ENCODE assay signal across 8 cellular contexts in genomic region chr3:52123106-52123708, GRCh38. TPM values are rescaled to one million over a fixed set of nuclear protein-coding genes. Genes with fewer than 3 reads are reported as not detected.
DNase-seq lines count a peak whose midpoint lies in the region; ATAC-seq, FAIRE-seq and TF ChIP-seq lines count a peak whose summit lies in the region.

No MANE protein-coding gene starts in this region.

- H3K9ac ChIP-seq in keratinocyte (ENCODE audit: control insufficient read depth, extremely low read depth, insufficient read depth, low read length), result no peak overlapping the region

- FAIRE-seq in keratinocyte (lab: Jason Lieb, UNC), result peak; percentile 98

- H2AFZ ChIP-seq in keratinocyte (ENCODE audit: control insufficient read depth, low read length), result no peak overlapping the region

- no peaks in the 10 kb centered on the region for H4K20me1 ChIP-seq in keratinocyte (ENCODE audit: control insufficient read depth, extremely low read depth, insufficient read depth, low read length)

- dilution Hi-C loops in keratinocyte (cut with MboI; ENCODE audit: extremely low pct_ligation_motif_present, low sequenced_read_pairs), result no loop called here

- peaks cover 5% of the 10 kb centered on the region for H3K9me1 ChIP-seq in keratinocyte (ENCODE audit: control insufficient read depth, extremely low read depth, insufficient read depth, low read length)

- no peaks in the 10 kb centered on the region for H3K9me3 ChIP-seq in keratinocyte (ENCODE audit: control insufficient read depth, low read depth, low read length)

- DNase-seq in GM13976 (ENCODE audit: low spot score) (peak; percentile 87), NAMALWA (ENCODE audit: low spot score) (peak; percentile 56), caudate nucleus (lab: John Stamatoyannopoulos, UW) (peak in 55 of 61 donors; percentile 23 to 80 (median 59)), keratinocyte (ENCODE audit: low read depth, low spot score) (peak; percentile 71)
- peak; percentile 79 for DNase-seq in activated CD4-positive, CD25-positive, alpha-beta regulatory T cell treated with anti-CD3 and anti-CD28 coated beads, Interleukin-2, amount 50 U/mL, for 72 hours
- peak; percentile 53 to 68 for DNase-seq in stimulated activated CD4-positive, alpha-beta T cell treated with anti-CD3 and anti-CD28 coated beads, Interleukin-15, amount 100 ng/mL, for 1 hour (ENCODE audit: low read depth in 1 of 2, low spot score in 1 of 2)

- peaks cover 0 to 18% of the 10 kb centered on the region in 2 experiments for H3K36me3 ChIP-seq in keratinocyte (ENCODE audit: control insufficient read depth in 2 of 2, extremely low read depth in 1 of 2, insufficient read depth in 2 of 2, low read length in 2 of 2)

- H3K27ac ChIP-seq in 22Rv1 (no peak overlapping the region), caudate nucleus (ENCODE audit: low read depth, low read length) (no peak overlapping the region), keratinocyte (ENCODE audit: control insufficient read depth, insufficient read depth, low read length) (no peak overlapping the region)

- no peaks in the 10 kb centered on the region for H3K27me3 ChIP-seq in keratinocyte (ENCODE audit: control insufficient read depth, extremely low read depth, insufficient read depth, low read length)

- no peak overlapping the region for H3K4me3 ChIP-seq in keratinocyte (ENCODE audit: control insufficient read depth in 2 of 3, extremely low read depth in 1 of 3, insufficient read depth in 2 of 3, low read depth in 1 of 3, low read length in 3 of 3)

- in situ Hi-C loops in GM13976 (cut with MboI; ENCODE audit: low sequenced_read_pairs, unreplicated experiment), result no loop called here

- ATAC-seq in GM21526 (IDR thresholded peaks at IDR 0.05; ENCODE audit: low FRiP score, unreplicated experiment), result no peak

- TF ChIP-seq CTCF in 22Rv1 (IDR thresholded peaks at IDR 0.05) (peak; percentile 97), GM13976 (IDR thresholded peaks at IDR 0.05; ENCODE audit: borderline replicate concordance, control extremely low read depth, extremely low read depth, insufficient read depth, missing control alignments) (peak; percentile 96), keratinocyte (optimal IDR thresholded peaks at IDR 0.05 in 1 of 3, IDR thresholded peaks at IDR 0.05 in 1 of 3, conservative IDR thresholded peaks at IDR 0.05 in 1 of 3; ENCODE audit: extremely low read depth in 1 of 3, insufficient read depth in 2 of 3, low read length in 3 of 3) (peak; percentile 99 to 100 (median 99))

- H3K4me2 ChIP-seq in keratinocyte (ENCODE audit: control insufficient read depth, extremely low read depth, insufficient read depth, low read depth, low read length), result no peak overlapping the region

- no peaks in the 10 kb centered on the region for H3K79me2 ChIP-seq in keratinocyte (ENCODE audit: control insufficient read depth, insufficient read depth, low read length)

- H3K4me1 ChIP-seq in keratinocyte (ENCODE audit: control insufficient read depth, extremely low read depth, insufficient read depth, low read length), result peaks cover 37% of the 10 kb centered on the region

RNA-seq across cellular contexts. Expression of gene POC1A, which starts 31.0 kb away (rescaled TPM):
- polyA plus RNA-seq in keratinocyte, result 7.2 to 11.5 TPM (median 11.3 TPM) in 3 replicates
- polyA plus RNA-seq in keratinocyte (2011; ENCODE audit: low read depth), result 0.70 TPM
- 6.2 and 8.5 TPM in 2 replicates for polyA plus RNA-seq in keratinocyte (2011; cell fraction: cytosol; rRNA removed)
- polyA plus RNA-seq in keratinocyte (2011; cell fraction: nucleus; rRNA removed), result 5.5 and 7.7 TPM in 2 replicates
- polyA plus RNA-seq in keratinocyte (2012; ENCODE audit: low replicate concordance), result 2.0 and 12.5 TPM in 2 replicates
- polyA minus RNA-seq in keratinocyte, result 11.7 to 21.4 TPM (median 18.1 TPM) in 3 replicates
- 8.8 TPM for polyA minus RNA-seq in keratinocyte (2011; cell fraction: cytosol; rRNA and poly(A)+ RNA removed)
- 4.9 and 7.3 TPM in 2 replicates for polyA minus RNA-seq in keratinocyte (2011; cell fraction: nucleus; rRNA and poly(A)+ RNA removed)
